Comparison of ENCODE assay signal across 11 cellular contexts in genomic region chr3:16514799-16515353, GRCh38. TPM values are rescaled to one million over a fixed set of nuclear protein-coding genes. Genes with fewer than 3 reads are reported as not detected.
A peak's percentile ranks its signal among the peaks of the same experiment; 100 is the strongest.
DNase-seq lines count a peak whose midpoint lies in the region; ATAC-seq and TF ChIP-seq lines count a peak whose summit lies in the region.
"Had no signal": no experiment of that assay in that cellular context is flagged by ENCODE, and none has a peak within 500 bp of the region (broad histone marks: within the 10 kb centered on the region; RNA-seq: fewer than 3 reads in every experiment).

No MANE protein-coding gene starts in this region.

- H3K4me3 Mint-ChIP-seq in T-helper 1 cell treated with Interleukin-12 subunit alpha and Interleukin-12 subunit beta and Interleukin-4 antibody, amounts not matched to agents 30 μg/mL and 1 μg/mL, for 36 hours: peak overlapping the region; percentile 78
- H3K4me3 Mint-ChIP-seq in activated T-helper 17 cell treated with anti-CD3 and anti-CD28 coated beads, Interleukin-2, amount 50 U/mL, for 72 hours: peak overlapping the region; percentile 85
- peak overlapping the region; percentile 83 to 93 (median 90) for H3K4me3 Mint-ChIP-seq in nephron

- no peaks in the 10 kb centered on the region for H3K27me3 Mint-ChIP-seq in T-helper 1 cell treated with Interleukin-12 subunit alpha and Interleukin-12 subunit beta and Interleukin-4 antibody, amounts not matched to agents 30 μg/mL and 1 μg/mL, for 36 hours (ENCODE audit: low read depth)
- H3K27me3 Mint-ChIP-seq in activated T-helper 17 cell treated with anti-CD3 and anti-CD28 coated beads, Interleukin-2, amount 50 U/mL, for 72 hours: no peaks in the 10 kb centered on the region
- peaks cover 26% of the 10 kb centered on the region for H3K27me3 Mint-ChIP-seq in nephron (ENCODE audit: low read depth)

- 66 to 82% (median 78%) methylated on average over 4 of the region's 4 CpGs for WGBS in adrenal gland, 4 donors

- TF ChIP-seq POLR2A in GM19099 (IDR thresholded peaks at IDR 0.05; ENCODE audit: extremely low read depth, insufficient read length, low read depth) (peak; percentile 42), adrenal gland (IDR thresholded peaks at IDR 0.05) (no peak)

- ATAC-seq in activated T-helper 17 cell treated with anti-CD3 and anti-CD28 coated beads, Interleukin-2, amount 50 U/mL, for 72 hours (replicated peaks): no peak

- H3K36me3 Mint-ChIP-seq in T-helper 1 cell treated with Interleukin-12 subunit alpha and Interleukin-12 subunit beta and Interleukin-4 antibody, amounts not matched to agents 30 μg/mL and 1 μg/mL, for 36 hours (ENCODE audit: low read depth): peaks cover 10% of the 10 kb centered on the region
- H3K36me3 Mint-ChIP-seq in activated T-helper 17 cell treated with anti-CD3 and anti-CD28 coated beads, Interleukin-2, amount 50 U/mL, for 72 hours (ENCODE audit: low read depth): peaks cover 60% of the 10 kb centered on the region
- H3K36me3 Mint-ChIP-seq in nephron (ENCODE audit: low read depth): no peaks in the 10 kb centered on the region

- peak overlapping the region in 1 of 4 donors; percentile 60 for H3K4me3 ChIP-seq in adrenal gland

- H3K9me3 ChIP-seq in adrenal gland (replicated peaks in 1 of 3): no peaks in the 10 kb centered on the region

- H3K9me3 Mint-ChIP-seq in T-helper 1 cell treated with Interleukin-12 subunit alpha and Interleukin-12 subunit beta and Interleukin-4 antibody, amounts not matched to agents 30 μg/mL and 1 μg/mL, for 36 hours: peaks cover 10% of the 10 kb centered on the region
- no peaks in the 10 kb centered on the region for H3K9me3 Mint-ChIP-seq in activated T-helper 17 cell treated with anti-CD3 and anti-CD28 coated beads, Interleukin-2, amount 50 U/mL, for 72 hours
- peaks cover 2% of the 10 kb centered on the region for H3K9me3 Mint-ChIP-seq in nephron

- DNase-seq in T-helper 1 cell: no peak
- DNase-seq in stimulated activated CD4-positive, alpha-beta T cell treated with anti-CD3 and anti-CD28 coated beads, Interleukin-4, amount 100 ng/mL, for 24 hours: no peak
- no peak for DNase-seq in stimulated activated CD4-positive, alpha-beta T cell treated with anti-CD3 and anti-CD28 coated beads, Interleukin-15, amount 100 ng/mL, for 24 hours
- DNase-seq in adrenal gland: no peak
- DNase-seq: activated CD4-positive, alpha-beta T cell treated with anti-CD3 and anti-CD28 coated beads for 4 hours; KBM-7; stimulated activated CD4-positive, alpha-beta T cell treated with anti-CD3 and anti-CD28 coated beads, Interleukin-12 subunit alpha, Interleukin-12 subunit beta, amount 100 ng/mL, for 4 hours had no signal

- peak overlapping the region; percentile 78 for H3K27ac Mint-ChIP-seq in T-helper 1 cell treated with Interleukin-12 subunit alpha and Interleukin-12 subunit beta and Interleukin-4 antibody, amounts not matched to agents 30 μg/mL and 1 μg/mL, for 36 hours
- peak overlapping the region; percentile 98 for H3K27ac Mint-ChIP-seq in activated T-helper 17 cell treated with anti-CD3 and anti-CD28 coated beads, Interleukin-2, amount 50 U/mL, for 72 hours
- peak overlapping the region in 1 of 3 experiments; percentile 7 for H3K27ac Mint-ChIP-seq in nephron

- peak overlapping the region in 2 of 5 donors; percentile 21 to 90 for H3K27ac ChIP-seq in adrenal gland

- intact Hi-C loops in adrenal gland (cut with DNase I): no loop called here

- H3K4me1 Mint-ChIP-seq in T-helper 1 cell treated with Interleukin-12 subunit alpha and Interleukin-12 subunit beta and Interleukin-4 antibody, amounts not matched to agents 30 μg/mL and 1 μg/mL, for 36 hours (ENCODE audit: low read depth): peaks cover 65% of the 10 kb centered on the region
- peaks cover 58% of the 10 kb centered on the region for H3K4me1 Mint-ChIP-seq in activated T-helper 17 cell treated with anti-CD3 and anti-CD28 coated beads, Interleukin-2, amount 50 U/mL, for 72 hours
- peaks cover 59% of the 10 kb centered on the region for H3K4me1 Mint-ChIP-seq in nephron

- no peaks in the 10 kb centered on the region for H3K36me3 ChIP-seq in adrenal gland (replicated peaks in 1 of 2)

- H3K27me3 ChIP-seq in adrenal gland: peaks cover 5% of the 10 kb centered on the region

- TF ChIP-seq CTCF in nephron (IDR thresholded peaks at IDR 0.05; ENCODE audit: unreplicated experiment in 3 of 3) (no peak), adrenal gland (IDR thresholded peaks at IDR 0.05) (no peak)

- peaks cover 0 to 22% of the 10 kb centered on the region in 2 donors for H3K4me1 ChIP-seq in adrenal gland (replicated peaks in 1 of 2)

RNA-seq across cellular contexts. Expression of gene RFTN1, which starts 1.4 kb away (rescaled TPM):
- 100 to 1,000 TPM; 112 to 139 TPM for total RNA-seq in activated T-helper 17 cell treated with anti-CD3 and anti-CD28 coated beads, Interleukin-2, amount 50 U/mL, for 72 hours
- 10 to 100 TPM in 6 of 8 donors, 1 to 10 TPM in 2; 8.3 to 35.7 (median 23.3) TPM for total RNA-seq in adrenal gland
- polyA plus RNA-seq in adrenal gland: 10 to 100 TPM; 10.3 to 15.6 (median 11.8) TPM
